In genomic region chr10:71837085-71837827, GRCh38 we compare ENCODE assay signal across 9 cellular contexts. TPM values are rescaled to one million over a fixed set of nuclear protein-coding genes. Genes with fewer than 3 reads are reported as not detected.
A peak's percentile ranks its signal among the peaks of the same experiment; 100 is the strongest.
DNase-seq lines count a peak whose midpoint lies in the region; ATAC-seq, FAIRE-seq and TF ChIP-seq lines count a peak whose summit lies in the region.
"Had no signal": no experiment of that assay in that cellular context is flagged by ENCODE, and none has a peak within 500 bp of the region (broad histone marks: within the 10 kb centered on the region; RNA-seq: fewer than 3 reads in every experiment).

No MANE protein-coding gene starts in this region.

- no peak for FAIRE-seq in GM19239 (lab: Jason Lieb, UNC)
- FAIRE-seq: endometrium had no signal

- TF ChIP-seq CTCF in AG10803 (conservative IDR thresholded peaks at IDR 0.05; ENCODE audit: low read length) (peak; percentile 13; the same call in 1 of the 2 replicates), chondrocyte (IDR thresholded peaks at IDR 0.05) (peak; percentile 71), mesothelial cell of epicardium (IDR thresholded peaks at IDR 0.05; ENCODE audit: unreplicated experiment) (no peak)

- no peak for DNase-seq in AG10803 (ENCODE audit: low read depth)
- peak; percentile 37 for DNase-seq in KBM-7
- no peak for DNase-seq in chondrocyte (ENCODE audit: low spot score)
- DNase-seq in mesothelial cell of epicardium (ENCODE audit: low spot score in 2 of 2, unreplicated experiment in 2 of 2) = no peak
- DNase-seq in GM19239 (ENCODE audit: insufficient read length, low spot score) = no peak
- DNase-seq in NCI-H187 (lab: John Stamatoyannopoulos, UW) = no peak

- no peak overlapping the region for H3K4me3 ChIP-seq in AG10803 (ENCODE audit: low read length)

- no peaks in the 10 kb centered on the region for H3K27me3 Mint-ChIP-seq in chondrocyte (ENCODE audit: low read depth)
- no peaks in the 10 kb centered on the region for H3K27me3 Mint-ChIP-seq in mesothelial cell of epicardium (ENCODE audit: low read depth)

- H3K4me3 Mint-ChIP-seq in chondrocyte (ENCODE audit: unreplicated experiment) (no peak overlapping the region), mesothelial cell of epicardium (no peak overlapping the region)

- H3K9me3 Mint-ChIP-seq in chondrocyte (ENCODE audit: low read depth) (no peaks in the 10 kb centered on the region), mesothelial cell of epicardium (no peaks in the 10 kb centered on the region)

- H3K27ac Mint-ChIP-seq in chondrocyte (ENCODE audit: unreplicated experiment) = peak overlapping the region; percentile 90
- peak overlapping the region; percentile 96 for H3K27ac Mint-ChIP-seq in mesothelial cell of epicardium

- ATAC-seq in HG02885 (IDR thresholded peaks at IDR 0.05; ENCODE audit: poor library complexity, unreplicated experiment) (no peak), GM19395 (IDR thresholded peaks at IDR 0.05; ENCODE audit: unreplicated experiment) (no peak)

- in situ Hi-C loops in KBM-7 (cut with MboI; ENCODE audit: low pct_unique_long_range_greater_than_20kb, low sequenced_read_pairs) = no loop called here

- peaks cover 59% of the 10 kb centered on the region for H3K4me1 Mint-ChIP-seq in chondrocyte (ENCODE audit: low read depth)
- H3K4me1 Mint-ChIP-seq in mesothelial cell of epicardium = peaks cover 51% of the 10 kb centered on the region

- H3K36me3 Mint-ChIP-seq in chondrocyte (ENCODE audit: low read depth) (no peaks in the 10 kb centered on the region), mesothelial cell of epicardium (no peaks in the 10 kb centered on the region)

RNA-seq across cellular contexts. Expression of gene PSAP, which starts 13.8 kb away (rescaled TPM):
- total RNA-seq in chondrocyte (963 to 1,130 TPM (median 970 TPM) in 3 replicates), mesothelial cell of epicardium (554 to 574 TPM (median 557 TPM) in 3 replicates)
